ENCODE assay signal across 11 cellular contexts in genomic region chr15:28532954-28533353, GRCh38. TPM values are rescaled to one million over a fixed set of nuclear protein-coding genes. Genes with fewer than 3 reads are reported as not detected.
"Had no signal": no experiment of that assay in that cellular context is flagged by ENCODE, and none has a peak within 500 bp of the region (broad histone marks: within the 10 kb centered on the region; RNA-seq: fewer than 3 reads in every experiment).

Gene GOLGA8G, minus strand, starts transcription at chr15:28532971. Its CDS starts 62 bp downstream, at chr15:28532909.

RNA-seq across cellular contexts. Expression of gene GOLGA8G, which starts in this region (rescaled TPM):
- total RNA-seq: activated CD4-positive, alpha-beta T cell treated with anti-CD3 and anti-CD28 coated beads, Interleukin-2, amount 10 ng/mL, durations not matched to agents 7 days and 5 days; activated CD8-positive, alpha-beta T cell treated with anti-CD3 and anti-CD28 coated beads for 36 hours; activated T-cell treated with anti-CD3 and anti-CD28 coated beads, Interleukin-2, amount 50 U/mL, for 4 hours; activated T-helper 17 cell treated with anti-CD3 and anti-CD28 coated beads, Interleukin-2, amount 50 U/mL, for 72 hours; astrocyte; bronchial epithelial cell; cardiac septum; foreskin keratinocyte; gastrocnemius medialis; WTC11 had no signal
- polyA plus RNA-seq: adipose tissue, foreskin keratinocyte had no signal
